ENCODE assay signal across 23 cellular contexts in the genomic region with DNA sequence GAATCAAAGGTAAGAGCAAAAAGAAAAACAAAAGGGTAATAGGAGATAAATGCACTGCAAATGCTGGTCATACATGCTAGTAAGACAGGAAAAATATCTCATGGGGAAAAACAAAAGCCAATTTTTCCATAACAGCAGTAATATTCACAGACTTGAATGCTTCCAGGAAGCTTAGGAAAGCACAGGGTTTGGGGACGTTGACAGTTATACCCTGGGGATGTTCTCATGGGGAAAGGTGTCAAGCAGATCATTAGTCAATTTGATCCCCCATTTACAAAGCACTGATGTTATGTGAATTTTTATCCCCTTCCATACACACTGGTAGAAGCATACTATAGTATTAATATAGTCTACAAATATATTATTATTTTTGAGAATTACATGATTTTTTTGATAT.
"Had no signal": no experiment of that assay in that cellular context is flagged by ENCODE, and none has a peak within 500 bp of the region (broad histone marks: within the 10 kb centered on the region; RNA-seq: fewer than 3 reads in every experiment).

No MANE protein-coding gene starts in this region.

- H3K27me3 Mint-ChIP-seq: effector memory CD8-positive, alpha-beta T cell; naive thymus-derived CD8-positive, alpha-beta T cell; progenitor cell of endocrine pancreas; stimulated activated naive CD8-positive, alpha-beta T cell treated with anti-CD3 and anti-CD28 coated beads, Interleukin-15, Interleukin-2, amounts not matched to agents 100 ng/mL and 50 ng/mL, for 24 hours had no signal

- ATAC-seq: effector memory CD8-positive, alpha-beta T cell; naive thymus-derived CD8-positive, alpha-beta T cell; stimulated activated effector memory CD8-positive, alpha-beta T cell treated with anti-CD3 and anti-CD28 coated beads, Interleukin-12 subunit alpha, Interleukin-12 subunit beta, amount 100 ng/mL, for 72 hours had no signal

- H3K4me3 ChIP-seq: coronary artery, esophagus squamous epithelium, lower lobe of right lung, right atrium auricular region, thoracic aorta, tibial nerve, upper lobe of left lung had no signal

- H3K79me2 ChIP-seq: parathyroid adenoma had no signal

- H3K4me3 Mint-ChIP-seq: effector memory CD8-positive, alpha-beta T cell; naive thymus-derived CD8-positive, alpha-beta T cell; neural crest cell; stimulated activated effector memory CD8-positive, alpha-beta T cell treated with anti-CD3 and anti-CD28 coated beads, Interleukin-12 subunit alpha, Interleukin-12 subunit beta, amount 100 ng/mL, for 72 hours; stimulated activated naive CD8-positive, alpha-beta T cell treated with anti-CD3 and anti-CD28 coated beads, Interleukin-15, Interleukin-2, amounts not matched to agents 100 ng/mL and 50 ng/mL, for 24 hours had no signal

- H3K9me3 ChIP-seq: esophagus squamous epithelium, lower lobe of right lung, neutrophil, right atrium auricular region, thoracic aorta, tibial nerve, upper lobe of left lung had no signal

- H3K36me3 Mint-ChIP-seq: naive thymus-derived CD8-positive, alpha-beta T cell; stimulated activated effector memory CD8-positive, alpha-beta T cell treated with anti-CD3 and anti-CD28 coated beads, Interleukin-12 subunit alpha, Interleukin-12 subunit beta, amount 100 ng/mL, for 72 hours had no signal

- H3K9ac ChIP-seq: parathyroid adenoma had no signal

- H3K27me3 ChIP-seq: esophagus squamous epithelium, neutrophil, right atrium auricular region, tibial nerve, upper lobe of left lung had no signal

- FAIRE-seq: endometrium, keratinocyte, urothelium cell line had no signal

- H3K36me3 ChIP-seq: esophagus squamous epithelium, lower lobe of right lung, neutrophil, right atrium auricular region, thoracic aorta, tibial nerve, upper lobe of left lung had no signal

- H3K27ac ChIP-seq: coronary artery, esophagus squamous epithelium, lower lobe of right lung, neutrophil, parathyroid adenoma, right atrium auricular region, thoracic aorta, upper lobe of left lung had no signal

- H3K9me3 Mint-ChIP-seq: effector memory CD8-positive, alpha-beta T cell; neural crest cell; stimulated activated naive CD8-positive, alpha-beta T cell treated with anti-CD3 and anti-CD28 coated beads, Interleukin-15, Interleukin-2, amounts not matched to agents 100 ng/mL and 50 ng/mL, for 24 hours had no signal

- DNase-seq: effector memory CD8-positive, alpha-beta T cell; erythroblast; esophagus squamous epithelium; foreskin melanocyte; left ventricle myocardium superior; lower lobe of right lung; naive thymus-derived CD8-positive, alpha-beta T cell; stimulated activated CD4-positive, alpha-beta T cell treated with anti-CD3 and anti-CD28 coated beads, Interleukin-2, amount 100 ng/mL, for 24 hours; stimulated activated CD4-positive, alpha-beta T cell treated with anti-CD3 and anti-CD28 coated beads, Interleukin-4, amount 100 ng/mL, for 24 hours had no signal

- H3K4me1 ChIP-seq: esophagus squamous epithelium, parathyroid adenoma, right atrium auricular region had no signal

- H3K4me1 Mint-ChIP-seq: stimulated activated effector memory CD8-positive, alpha-beta T cell treated with anti-CD3 and anti-CD28 coated beads, Interleukin-12 subunit alpha, Interleukin-12 subunit beta, amount 100 ng/mL, for 72 hours had no signal

- H2AFZ ChIP-seq: parathyroid adenoma had no signal

- H3K27ac Mint-ChIP-seq: effector memory CD8-positive, alpha-beta T cell; naive thymus-derived CD8-positive, alpha-beta T cell; progenitor cell of endocrine pancreas; stimulated activated effector memory CD8-positive, alpha-beta T cell treated with anti-CD3 and anti-CD28 coated beads, Interleukin-12 subunit alpha, Interleukin-12 subunit beta, amount 100 ng/mL, for 72 hours; stimulated activated naive CD8-positive, alpha-beta T cell treated with anti-CD3 and anti-CD28 coated beads, Interleukin-15, Interleukin-2, amounts not matched to agents 100 ng/mL and 50 ng/mL, for 24 hours had no signal
